Comparison of ENCODE assay signal across 30 cellular contexts in genomic region chr1:178485467-178486098, GRCh38. TPM values are rescaled to one million over a fixed set of nuclear protein-coding genes. Genes with fewer than 3 reads are reported as not detected.
DNase-seq lines count a peak whose midpoint lies in the region; ATAC-seq and TF ChIP-seq lines count a peak whose summit lies in the region.
"Had no signal": no experiment of that assay in that cellular context is flagged by ENCODE, and none has a peak within 500 bp of the region (broad histone marks: within the 10 kb centered on the region; RNA-seq: fewer than 3 reads in every experiment).

No MANE protein-coding gene starts in this region.

- peak overlapping the region; percentile 1 for H3K27ac Mint-ChIP-seq in MCF 10A (ENCODE audit: low read depth, unreplicated experiment)
- H3K27ac Mint-ChIP-seq in memory B cell: peak overlapping the region; percentile 7
- H3K27ac Mint-ChIP-seq: activated naive CD4-positive, alpha-beta T cell treated with anti-CD3 and anti-CD28 coated beads, Interleukin-2, amount 50 U/mL, for 24 hours; activated T-helper 17 cell treated with anti-CD3 and anti-CD28 coated beads, Interleukin-2, amount 50 U/mL, for 72 hours; GM23338; progenitor cell of endocrine pancreas; type B pancreatic cell had no signal

- no peak for TF ChIP-seq CTCF in MCF 10A (IDR thresholded peaks at IDR 0.05; ENCODE audit: unreplicated experiment)
- TF ChIP-seq CTCF in breast epithelium (IDR thresholded peaks at IDR 0.05): no peak
- no peak for TF ChIP-seq CTCF in gastroesophageal sphincter (IDR thresholded peaks at IDR 0.05)

- BruUV-seq in MCF 10A (replicated peaks; lab: Mats Ljungman, UMichigan): no TSS peak

- no peak for TF ChIP-seq POLR2A in breast epithelium (IDR thresholded peaks at IDR 0.05)
- TF ChIP-seq POLR2A in gastroesophageal sphincter (IDR thresholded peaks at IDR 0.05): no peak

- POLR2A ChIA-PET in MCF 10A (lab: Yijun Ruan, JAX): no interaction called here

- ATAC-seq in memory B cell (ENCODE audit: low read depth): no peak
- ATAC-seq in gastroesophageal sphincter: no peak
- ATAC-seq: activated T-helper 17 cell treated with anti-CD3 and anti-CD28 coated beads, Interleukin-2, amount 50 U/mL, for 72 hours had no signal

- H3K4me3 Mint-ChIP-seq in MCF 10A (ENCODE audit: unreplicated experiment): no peak overlapping the region
- H3K4me3 Mint-ChIP-seq in memory B cell: peak overlapping the region; percentile 9
- H3K4me3 Mint-ChIP-seq: activated naive CD4-positive, alpha-beta T cell treated with anti-CD3 and anti-CD28 coated beads, Interleukin-2, amount 50 U/mL, for 24 hours; activated T-helper 17 cell treated with anti-CD3 and anti-CD28 coated beads, Interleukin-2, amount 50 U/mL, for 72 hours; GM23338; type B pancreatic cell had no signal

- H3K4me1 Mint-ChIP-seq in MCF 10A (ENCODE audit: insufficient read depth, unreplicated experiment) (no peaks in the 10 kb centered on the region), memory B cell (peaks cover 21% of the 10 kb centered on the region)
- H3K4me1 Mint-ChIP-seq: activated naive CD4-positive, alpha-beta T cell treated with anti-CD3 and anti-CD28 coated beads, Interleukin-2, amount 50 U/mL, for 24 hours; activated T-helper 17 cell treated with anti-CD3 and anti-CD28 coated beads, Interleukin-2, amount 50 U/mL, for 72 hours had no signal

- H3K27me3 ChIP-seq in breast epithelium (no peaks in the 10 kb centered on the region), gastroesophageal sphincter (peaks cover 23% of the 10 kb centered on the region)
- H3K27me3 ChIP-seq: ascending aorta, BE2C had no signal

- intact Hi-C loops in MCF 10A (cut with micrococcal nuclease) (no loop called here), breast epithelium (cut with DNase I; ENCODE audit: low total_unique reads) (no loop called here)

- H3K9me3 Mint-ChIP-seq in MCF 10A (ENCODE audit: unreplicated experiment): no peaks in the 10 kb centered on the region
- no peaks in the 10 kb centered on the region for H3K9me3 Mint-ChIP-seq in memory B cell
- H3K9me3 Mint-ChIP-seq: activated naive CD4-positive, alpha-beta T cell treated with anti-CD3 and anti-CD28 coated beads, Interleukin-2, amount 50 U/mL, for 24 hours; activated T-helper 17 cell treated with anti-CD3 and anti-CD28 coated beads, Interleukin-2, amount 50 U/mL, for 72 hours; GM23338; type B pancreatic cell had no signal

- DNase-seq in MCF 10A (ENCODE audit: unreplicated experiment) (no peak), breast epithelium (ENCODE audit: low spot score in 2 of 2) (no peak), amniotic epithelial cell (ENCODE audit: low read depth) (peak; percentile 71), memory B cell (ENCODE audit: low spot score in 2 of 2) (no peak), amniotic stem cell (lab: John Stamatoyannopoulos, UW) (no peak), mucosa of gallbladder (ENCODE audit: low spot score) (no peak)
- no peak for DNase-seq in effector CD8-positive, alpha-beta T cell (lab: John Stamatoyannopoulos, UW)
- DNase-seq: activated CD4-positive, alpha-beta T cell treated with anti-CD3 and anti-CD28 coated beads, Interleukin-2, amount 50 U/mL, for 4 hours; BE2C; cerebellar nuclear complex; COR-L47; effector CD4-positive, alpha-beta T cell; foreskin melanocyte; GDM1; hippocampal formation; KG1; left ventricle myocardium superior; NCI-H187; NCI-H69; WERI-Rb-1 had no signal

- H3K27me3 Mint-ChIP-seq in MCF 10A (ENCODE audit: insufficient read depth, unreplicated experiment) (no peaks in the 10 kb centered on the region), memory B cell (peaks cover 4% of the 10 kb centered on the region)
- H3K27me3 Mint-ChIP-seq: progenitor cell of endocrine pancreas, type B pancreatic cell had no signal

- H3K9me3 ChIP-seq in breast epithelium (no peaks in the 10 kb centered on the region), gastroesophageal sphincter (no peaks in the 10 kb centered on the region)
- H3K9me3 ChIP-seq: ascending aorta, BE2C had no signal

- TF ChIP-seq EP300 in gastroesophageal sphincter (IDR thresholded peaks at IDR 0.05): no peak

- no peak overlapping the region for H3K4me3 ChIP-seq in breast epithelium
- H3K4me3 ChIP-seq in gastroesophageal sphincter: no peak overlapping the region

- H3K36me3 Mint-ChIP-seq in MCF 10A (ENCODE audit: insufficient read depth, unreplicated experiment): peaks cover 15% of the 10 kb centered on the region
- H3K36me3 Mint-ChIP-seq in memory B cell: no peaks in the 10 kb centered on the region
- H3K36me3 Mint-ChIP-seq: activated naive CD4-positive, alpha-beta T cell treated with anti-CD3 and anti-CD28 coated beads, Interleukin-2, amount 50 U/mL, for 24 hours had no signal

- CTCF ChIA-PET in MCF 10A (lab: Yijun Ruan, JAX): interaction anchor here (0.6 to 9.3 kb wide), 4 partner anchors 15 to 455 kb away, joined by 3 to 92 read pairs (median 3); no protein-coding TSS in a partner anchor

- no peaks in the 10 kb centered on the region for H3K36me3 ChIP-seq in breast epithelium
- no peaks in the 10 kb centered on the region for H3K36me3 ChIP-seq in gastroesophageal sphincter
- H3K36me3 ChIP-seq: ascending aorta, BE2C, WERI-Rb-1 had no signal

- H3K27ac ChIP-seq in breast epithelium (peak overlapping the region in 1 of 2 donors; percentile 1), gastroesophageal sphincter (no peak overlapping the region)
- H3K27ac ChIP-seq: ascending aorta, skin epidermis, WERI-Rb-1 had no signal

- WGBS in gastroesophageal sphincter (ENCODE audit: low coverage in 1 of 2), 2 donors: 33 to 42% methylated on average over 3 of the region's 3 CpGs

- H3K4me1 ChIP-seq in breast epithelium (no peaks in the 10 kb centered on the region), gastroesophageal sphincter (peaks cover 0 to 12% (median 0%) of the 10 kb centered on the region in 3 donors)
- H3K4me1 ChIP-seq: BE2C had no signal

RNA-seq across cellular contexts. Expression of gene CLEC20A, which starts 11.2 kb away (rescaled TPM):
- total RNA-seq in MCF 10A (2022) (not detected in 2 replicates), breast epithelium (not detected), gastroesophageal sphincter (not detected), mucosa of gallbladder (0.20 TPM)
- total RNA-seq: activated T-helper 17 cell treated with anti-CD3 and anti-CD28 coated beads, Interleukin-2, amount 50 U/mL, for 72 hours; ascending aorta; GM23338; HT-29; left ventricle myocardium superior; progenitor cell of endocrine pancreas; subcutaneous adipose tissue had no signal

RNA-seq across cellular contexts. Expression of gene TEX35, which starts 27.3 kb away (rescaled TPM):
- total RNA-seq in MCF 10A (2022) (not detected in 2 replicates), breast epithelium (not detected), gastroesophageal sphincter (not detected), mucosa of gallbladder (not detected)
- total RNA-seq: activated T-helper 17 cell treated with anti-CD3 and anti-CD28 coated beads, Interleukin-2, amount 50 U/mL, for 72 hours; ascending aorta; GM23338; HT-29; left ventricle myocardium superior; progenitor cell of endocrine pancreas; subcutaneous adipose tissue had no signal
